8 cellular contexts compared by ENCODE assay signal in genomic region chr16:74775255-74775654, GRCh38. TPM values are rescaled to one million over a fixed set of nuclear protein-coding genes. Genes with fewer than 3 reads are reported as not detected.
DNase-seq lines count a peak whose midpoint lies in the region; ATAC-seq and TF ChIP-seq lines count a peak whose summit lies in the region.

No MANE protein-coding gene starts in this region.

- peaks cover 0 to 4% (median 0%) of the 10 kb centered on the region in 5 donors for H3K36me3 Mint-ChIP-seq in naive thymus-derived CD4-positive, alpha-beta T cell

- H3K9me3 ChIP-seq in BLaER1, result no peaks in the 10 kb centered on the region
- no peaks in the 10 kb centered on the region for H3K9me3 ChIP-seq in HUES48 (ENCODE audit: control insufficient read depth, insufficient read depth, low read length)
- no peaks in the 10 kb centered on the region for H3K9me3 ChIP-seq in mammary epithelial cell (replicated peaks; ENCODE audit: insufficient read depth, low read length)
- no peaks in the 10 kb centered on the region for H3K9me3 ChIP-seq in naive thymus-derived CD4-positive, alpha-beta T cell (ENCODE audit: control insufficient read depth in 2 of 3, low read length in 3 of 3)

- H3K27ac Mint-ChIP-seq in naive thymus-derived CD4-positive, alpha-beta T cell, result no peak overlapping the region

- intact Hi-C loops in mammary epithelial cell (cut with micrococcal nuclease) (no loop called here), head of caudate nucleus (cut with DNase I) (loop anchor here (2.0 kb wide), 1 partner anchor 26 kb away; no protein-coding TSS in a partner anchor)
- intact Hi-C loops in naive thymus-derived CD4-positive, alpha-beta T cell (cut with micrococcal nuclease), result no loop called here

- H3K27me3 Mint-ChIP-seq in naive thymus-derived CD4-positive, alpha-beta T cell, result peaks cover 33 to 45% (median 36%) of the 10 kb centered on the region in 5 donors

- CTCF ChIA-PET in mammary epithelial cell (lab: Charles Lee; ENCODE audit: low non-redundant PET), result no interaction called here
- CTCF ChIA-PET in naive thymus-derived CD4-positive, alpha-beta T cell (lab: Charles Lee), result no interaction called here

- peaks cover 0 to 4% (median 0%) of the 10 kb centered on the region in 11 donors for H3K9me3 Mint-ChIP-seq in naive thymus-derived CD4-positive, alpha-beta T cell

- H3K79me2 ChIP-seq in mammary epithelial cell (ENCODE audit: insufficient read depth, low read length), result no peaks in the 10 kb centered on the region

- H3K4me2 ChIP-seq in BLaER1 (peak overlapping the region; percentile 100), mammary epithelial cell (ENCODE audit: insufficient read depth, low read depth, low read length) (peak overlapping the region; percentile 99)

- no peak for TF ChIP-seq CTCF in mammary epithelial cell (conservative IDR thresholded peaks at IDR 0.05 in 1 of 2, IDR thresholded peaks at IDR 0.05 in 1 of 2; ENCODE audit: extremely low read depth in 1 of 2, insufficient read depth in 1 of 2, low read depth in 1 of 2, low read length in 2 of 2)

- DNase-seq in mammary epithelial cell, result no peak
- no peak for DNase-seq in naive thymus-derived CD4-positive, alpha-beta T cell
- no peak for DNase-seq in dedifferentiated amniotic fluid mesenchymal stem cell (ENCODE audit: extremely low spot score)
- DNase-seq in COLO668 (lab: John Stamatoyannopoulos, UW; ENCODE audit: unreplicated experiment), result no peak
- DNase-seq in head of caudate nucleus, result no peak

- in situ Hi-C loops in mammary epithelial cell (cut with MboI; ENCODE audit: low sequenced_read_pairs in 2 of 2), result no loop called here

- H3K27ac ChIP-seq in BLaER1 (peak overlapping the region; percentile 55; the same call in 1 of the 2 replicates), HUES48 (ENCODE audit: low read depth, low read length) (no peak overlapping the region), mammary epithelial cell (ENCODE audit: insufficient read depth, low read depth, low read length) (no peak overlapping the region)
- no peak overlapping the region for H3K27ac ChIP-seq in naive thymus-derived CD4-positive, alpha-beta T cell (ENCODE audit: low read depth, low read length)

- BruUV-seq in mammary epithelial cell (replicated peaks; lab: Mats Ljungman, UMichigan), result no TSS peak

- H3K4me1 ChIP-seq in BLaER1 (peaks cover 26% of the 10 kb centered on the region), HUES48 (ENCODE audit: control insufficient read depth, insufficient read depth, low read length) (peaks cover 7% of the 10 kb centered on the region), mammary epithelial cell (ENCODE audit: insufficient read depth, low read length) (peaks cover 10% of the 10 kb centered on the region)
- H3K4me1 ChIP-seq in naive thymus-derived CD4-positive, alpha-beta T cell (ENCODE audit: control insufficient read depth in 2 of 2, insufficient read depth in 2 of 2, low read length in 2 of 2), result no peaks in the 10 kb centered on the region

- H3K36me3 ChIP-seq in BLaER1 (no peaks in the 10 kb centered on the region), HUES48 (ENCODE audit: control insufficient read depth, insufficient read depth, low read length) (no peaks in the 10 kb centered on the region), mammary epithelial cell (ENCODE audit: insufficient read depth, low read length) (no peaks in the 10 kb centered on the region)
- H3K36me3 ChIP-seq in naive thymus-derived CD4-positive, alpha-beta T cell (ENCODE audit: control insufficient read depth in 2 of 3, insufficient read depth in 3 of 3, low read length in 3 of 3), result no peaks in the 10 kb centered on the region

- dilution Hi-C loops in mammary epithelial cell (cut with HindIII; ENCODE audit: low sequenced_read_pairs), result no loop called here

- H4K20me1 ChIP-seq in BLaER1 (no peaks in the 10 kb centered on the region), mammary epithelial cell (ENCODE audit: insufficient read depth, low read length) (no peaks in the 10 kb centered on the region)

- peak overlapping the region; percentile 84 for H2AFZ ChIP-seq in mammary epithelial cell (ENCODE audit: low read depth, low read length)

- ATAC-seq in naive thymus-derived CD4-positive, alpha-beta T cell, result no peak
- ATAC-seq in GM18520 (IDR thresholded peaks at IDR 0.05; ENCODE audit: unreplicated experiment), result no peak

- peaks cover 7 to 15% (median 11%) of the 10 kb centered on the region in 7 donors for H3K4me1 Mint-ChIP-seq in naive thymus-derived CD4-positive, alpha-beta T cell

- peaks cover 11% of the 10 kb centered on the region for H3K27me3 ChIP-seq in BLaER1
- peaks cover 24% of the 10 kb centered on the region for H3K27me3 ChIP-seq in HUES48 (ENCODE audit: control insufficient read depth, insufficient read depth, low read length)
- H3K27me3 ChIP-seq in mammary epithelial cell (ENCODE audit: insufficient read depth, low read length), result no peaks in the 10 kb centered on the region
- peaks cover 0 to 6% of the 10 kb centered on the region in 2 donors for H3K27me3 ChIP-seq in naive thymus-derived CD4-positive, alpha-beta T cell (ENCODE audit: control insufficient read depth in 2 of 2, insufficient read depth in 2 of 2, low read length in 2 of 2)

- H3K9ac ChIP-seq in BLaER1, result no peak overlapping the region
- H3K9ac ChIP-seq in HUES48 (ENCODE audit: low read depth, low read length), result no peak overlapping the region; the same call in 1 of the 2 replicates
- no peak overlapping the region for H3K9ac ChIP-seq in mammary epithelial cell (ENCODE audit: insufficient read depth, low read length)

- H3K4me3 Mint-ChIP-seq in naive thymus-derived CD4-positive, alpha-beta T cell, result peak overlapping the region in 9 of 10 donors; percentile 26 to 85 (median 64)

- H3K4me3 ChIP-seq in BLaER1 (peak overlapping the region; percentile 71), HUES48 (ENCODE audit: low read depth, low read length) (peak overlapping the region; percentile 54), mammary epithelial cell (replicated peaks in 1 of 3; ENCODE audit: insufficient read depth in 1 of 3, low read depth in 2 of 3, low read length in 3 of 3) (peak overlapping the region; percentile 36 to 53 (median 49))
- no peak overlapping the region for H3K4me3 ChIP-seq in naive thymus-derived CD4-positive, alpha-beta T cell (ENCODE audit: low read length)

- 41% methylated on average over 5 of the region's 5 CpGs for WGBS in mammary epithelial cell (ENCODE audit: low coverage, missing lambda C conversion rate)

- POLR2A ChIA-PET in naive thymus-derived CD4-positive, alpha-beta T cell (lab: Charles Lee), result interaction anchor here (0.6 kb wide), 1 partner anchor 431 kb away, joined by 4 read pairs; no protein-coding TSS in a partner anchor

RNA-seq across cellular contexts. Expression of gene FA2H, which starts 0.6 kb away (rescaled TPM):
- total RNA-seq in mammary epithelial cell, result not detected
- 0.44 TPM for polyA plus RNA-seq in mammary epithelial cell
- polyA minus RNA-seq in mammary epithelial cell, result not detected
- under 1 TPM in 2 of 5 experiments, not detected in 3; 0.20 to 0.34 TPM for total RNA-seq in naive thymus-derived CD4-positive, alpha-beta T cell
- not detected for polyA plus RNA-seq in naive thymus-derived CD4-positive, alpha-beta T cell
